ENCODE assay signal across 8 cellular contexts in the genomic region with DNA sequence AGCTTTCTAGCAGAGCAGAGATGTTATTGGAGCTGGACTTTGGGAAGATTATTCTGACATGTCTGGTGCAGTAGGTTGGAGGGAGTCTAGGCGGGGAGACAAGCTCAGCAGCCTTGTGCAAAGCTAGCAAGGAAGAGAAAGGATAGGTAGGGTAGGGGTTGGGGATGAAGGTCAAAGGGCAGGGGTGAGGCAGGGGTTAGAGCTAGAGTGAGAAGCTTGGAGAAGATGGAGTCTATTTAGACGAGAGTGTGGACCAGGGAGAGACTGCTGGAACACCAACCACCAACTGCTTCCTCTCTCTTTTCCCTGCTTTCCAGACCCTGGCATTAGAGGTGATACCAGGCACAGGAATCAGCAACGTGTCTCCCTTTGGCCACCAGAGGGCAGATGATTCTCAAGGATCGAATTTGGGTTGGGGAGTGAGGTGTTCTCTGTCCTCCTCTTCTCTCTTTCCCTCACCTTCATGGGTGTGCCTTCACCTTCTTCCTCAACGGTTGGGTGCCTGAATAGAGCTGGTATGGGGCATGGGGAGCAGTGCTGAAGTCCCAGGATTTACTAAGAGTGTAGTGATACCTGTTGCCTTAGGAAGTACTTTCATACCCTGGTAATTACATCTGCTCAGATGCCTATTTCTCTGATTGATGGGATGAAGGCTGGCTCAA. TPM values are rescaled to one million over a fixed set of nuclear protein-coding genes. Genes with fewer than 3 reads are reported as not detected.
DNase-seq lines count a peak whose midpoint lies in the region; ATAC-seq and TF ChIP-seq lines count a peak whose summit lies in the region.

No MANE protein-coding gene starts in this region.

- no peak for ATAC-seq in T-cell (replicated peaks in 1 of 4)
- peak in 3 of 4 donors; percentile 13 to 37 (median 36) for ATAC-seq in heart left ventricle
- ATAC-seq in aorta (ENCODE audit: low FRiP score), result peak; percentile 59
- ATAC-seq in HG02884 (IDR thresholded peaks at IDR 0.05; ENCODE audit: unreplicated experiment), result no peak

- TF ChIP-seq CTCF in adrenal gland (IDR thresholded peaks at IDR 0.05) (peak; percentile 81 to 96 (median 94)), heart left ventricle (IDR thresholded peaks at IDR 0.05) (peak; percentile 78 to 89 (median 83))

- H3K27ac ChIP-seq in adrenal gland (peak overlapping the region in 3 of 5 donors; percentile 75 to 93 (median 83)), heart left ventricle (peak overlapping the region in 7 of 12 donors; percentile 70 to 95 (median 91)), aorta (ENCODE audit: low read depth in 1 of 2, low read length in 2 of 2) (no peak overlapping the region)

- peaks cover 36 to 43% (median 43%) of the 10 kb centered on the region in 3 donors for H3K4me1 Mint-ChIP-seq in T-cell

- peak overlapping the region; percentile 91 to 92 for H3K27ac Mint-ChIP-seq in T-cell

- DNase-seq in GM03348 (ENCODE audit: low spot score) (peak; percentile 84), NCI-H146 (lab: John Stamatoyannopoulos, UW) (peak; percentile 73), T-cell (peak; percentile 40 to 78 (median 68)), adrenal gland (peak; percentile 74 to 94 (median 84)), heart left ventricle (peak in 4 of 5 donors; percentile 67 to 78 (median 72)), putamen (ENCODE audit: low spot score) (peak; percentile 79), aorta (peak; percentile 79 to 84)

- POLR2A ChIA-PET in T-cell (lab: Charles Lee), result interaction anchor here in 1 of 2 donors (0.6 kb wide), 1 partner anchor 163 kb away, joined by 3 read pairs; no protein-coding TSS in a partner anchor

- H3K27me3 ChIP-seq in adrenal gland, result no peaks in the 10 kb centered on the region
- no peaks in the 10 kb centered on the region for H3K27me3 ChIP-seq in heart left ventricle
- no peaks in the 10 kb centered on the region for H3K27me3 ChIP-seq in aorta (ENCODE audit: control insufficient read depth in 1 of 2, insufficient read depth in 2 of 2, low read length in 1 of 2)

- CTCF ChIA-PET in T-cell (lab: Charles Lee), result interaction anchor here (0.6 to 3.5 kb wide), 18 partner anchors 17 to 1238 kb away, joined by 3 to 31 read pairs (median 4); no protein-coding TSS in a partner anchor

- no peaks in the 10 kb centered on the region for H3K9me3 ChIP-seq in adrenal gland (replicated peaks in 1 of 3)
- H3K9me3 ChIP-seq in heart left ventricle, result no peaks in the 10 kb centered on the region
- H3K9me3 ChIP-seq in aorta (ENCODE audit: control insufficient read depth, low read length), result no peaks in the 10 kb centered on the region

- H3K9me3 Mint-ChIP-seq in T-cell, result no peaks in the 10 kb centered on the region

- H3K27me3 Mint-ChIP-seq in T-cell, result no peaks in the 10 kb centered on the region

- H3K36me3 ChIP-seq in adrenal gland (replicated peaks in 1 of 2) (no peaks in the 10 kb centered on the region), heart left ventricle (peaks cover 0 to 5% (median 2%) of the 10 kb centered on the region in 9 donors), aorta (ENCODE audit: control insufficient read depth in 1 of 2, insufficient read depth in 2 of 2, low read length in 1 of 2) (no peaks in the 10 kb centered on the region)

- TF ChIP-seq POLR2A in adrenal gland (IDR thresholded peaks at IDR 0.05) (no peak), heart left ventricle (IDR thresholded peaks at IDR 0.05) (no peak)

- WGBS in adrenal gland, 4 donors, result 13 to 15% (median 14%) methylated on average over 5 of the region's 5 CpGs
- 12 to 16% (median 13%) methylated on average over 5 of the region's 5 CpGs for WGBS in heart left ventricle, 4 donors
- 14 to 15% methylated on average over 5 of the region's 5 CpGs for WGBS in aorta, 2 donors

- H3K4me3 ChIP-seq in adrenal gland, result no peak overlapping the region
- H3K4me3 ChIP-seq in heart left ventricle, result peak overlapping the region in 1 of 12 donors; percentile 88
- H3K4me3 ChIP-seq in aorta (ENCODE audit: low read length in 2 of 2), result no peak overlapping the region

- peaks cover 3% of the 10 kb centered on the region for H3K36me3 Mint-ChIP-seq in T-cell

- peak overlapping the region in 2 of 3 donors; percentile 45 to 94 for H3K4me3 Mint-ChIP-seq in T-cell

- H3K4me1 ChIP-seq in adrenal gland (replicated peaks in 1 of 2) (peaks cover 29 to 33% of the 10 kb centered on the region in 2 donors), heart left ventricle (peaks cover 5 to 37% (median 34%) of the 10 kb centered on the region in 12 donors), aorta (ENCODE audit: control insufficient read depth in 1 of 2, insufficient read depth in 2 of 2, low read length in 2 of 2) (peaks cover 0 to 6% of the 10 kb centered on the region in 2 donors)

- intact Hi-C loops in adrenal gland (cut with DNase I), result loop anchor here (2.0 to 10.0 kb wide), 3 partner anchors 108 to 308 kb away; no protein-coding TSS in a partner anchor
- intact Hi-C loops in heart left ventricle (cut with DNase I), result loop anchor here (1.0 to 5.0 kb wide), 10 partner anchors 35 to 316 kb away; a partner anchor contains a TSS
- intact Hi-C loops in aorta (cut with DNase I), result loop anchor here (1.0 to 5.0 kb wide), 3 partner anchors 35 to 315 kb away; no protein-coding TSS in a partner anchor

RNA-seq across cellular contexts. Expression of a gene that starts 1.8 kb away (rescaled TPM):
- total RNA-seq in T-cell (10 to 100 TPM; 57.4 to 67.2 (median 64.0) TPM), adrenal gland (10 to 100 TPM; 27.0 to 39.7 (median 36.2) TPM), heart left ventricle (10 to 100 TPM; 26.7 to 53.5 (median 40.8) TPM), aorta (10 to 100 TPM; 29.6 to 32.5 TPM)
- polyA plus RNA-seq in adrenal gland (10 to 100 TPM in 2 of 3 donors, 1 to 10 TPM in 1; 7.3 to 24.4 (median 15.2) TPM), heart left ventricle (10 to 100 TPM; 17.0 to 34.3 TPM), aorta (1 to 10 TPM; 8.1 to 8.2 TPM)

RNA-seq across cellular contexts. Expression of a gene that starts 23.9 kb away (rescaled TPM):
- total RNA-seq in T-cell (10 to 100 TPM in 3 of 5 donors, 1 to 10 TPM in 2; 8.1 to 16.1 (median 15.3) TPM), adrenal gland (10 to 100 TPM in 7 of 8 donors, 1 to 10 TPM in 1; 9.3 to 13.9 (median 10.9) TPM), heart left ventricle (10 to 100 TPM in 6 of 9 donors, 1 to 10 TPM in 3; 7.8 to 11.8 (median 10.6) TPM), aorta (10 to 100 TPM; 18.3 to 20.6 TPM)
- polyA plus RNA-seq in adrenal gland (10 to 100 TPM in 1 of 3 donors, 1 to 10 TPM in 2; 4.5 to 19.2 (median 9.8) TPM), heart left ventricle (10 to 100 TPM; 11.6 to 12.0 TPM), aorta (10 to 100 TPM in 1 of 2 donors, 1 to 10 TPM in 1; 7.1 to 12.6 TPM)

Comparison
In these comparisons a context has a peak if more than half of its experiments do, and no peak if none do; other contexts are left out.
1. ATAC-seq: peak in heart left ventricle (3 of 4) and aorta (single experiment); none in T-cell (0 of 4) and HG02884 (single experiment).
2. H3K27ac ChIP-seq: peak in adrenal gland (3 of 5) and heart left ventricle (7 of 12); none in aorta (0 of 2).
3. Peak in every context shown above with its lines, with median percentiles within 50 percentile points of each other: DNase-seq.